9 cellular contexts compared by ENCODE assay signal in genomic region chr7:73822319-73823173, GRCh38. TPM values are rescaled to one million over a fixed set of nuclear protein-coding genes. Genes with fewer than 3 reads are reported as not detected.
DNase-seq lines count a peak whose midpoint lies in the region; ATAC-seq, FAIRE-seq and TF ChIP-seq lines count a peak whose summit lies in the region.
"Had no signal": no experiment of that assay in that cellular context is flagged by ENCODE, and none has a peak within 500 bp of the region (broad histone marks: within the 10 kb centered on the region; RNA-seq: fewer than 3 reads in every experiment).

No MANE protein-coding gene starts in this region.

- H3K4me3 Mint-ChIP-seq in endothelial cell (ENCODE audit: unreplicated experiment) (peak overlapping the region; percentile 33), progenitor cell of endocrine pancreas (ENCODE audit: low read depth) (no peak overlapping the region)
- H3K4me3 Mint-ChIP-seq: activated naive CD4-positive, alpha-beta T cell treated with anti-CD3 and anti-CD28 coated beads, Interleukin-2, amount 50 U/mL, for 24 hours had no signal

- FAIRE-seq in GM12891 (lab: Jason Lieb, UNC) = no peak

- no peak for TF ChIP-seq CTCF in endothelial cell (IDR thresholded peaks at IDR 0.05; ENCODE audit: unreplicated experiment)
- TF ChIP-seq CTCF in progenitor cell of endocrine pancreas (IDR thresholded peaks at IDR 0.05; ENCODE audit: unreplicated experiment) = no peak

- DNase-seq in ELF-1 (ENCODE audit: low read depth, low spot score) (peak; percentile 64), NCI-H82 (lab: John Stamatoyannopoulos, UW) (peak; percentile 71), endothelial cell (ENCODE audit: low spot score) (no peak), progenitor cell of endocrine pancreas (ENCODE audit: low spot score, unreplicated experiment) (no peak), GM12891 (ENCODE audit: insufficient read length, low spot score) (no peak), UCSD-AML1 (lab: John Stamatoyannopoulos, UW; ENCODE audit: unreplicated experiment) (no peak)
- no peak for DNase-seq in activated CD8-positive, alpha-beta memory T cell treated with anti-CD3 and anti-CD28 coated beads, Interleukin-2, amount 50 U/mL, for 4 hours

- no peak for TF ChIP-seq POLR2A in GM12891 (IDR thresholded peaks at IDR 0.05; ENCODE audit: low read depth, low read length)

- H3K4me1 Mint-ChIP-seq in endothelial cell (ENCODE audit: unreplicated experiment) (peaks cover 21% of the 10 kb centered on the region), progenitor cell of endocrine pancreas (ENCODE audit: low read depth) (peaks cover 14% of the 10 kb centered on the region)

- H3K27ac Mint-ChIP-seq in endothelial cell (ENCODE audit: unreplicated experiment) (no peak overlapping the region), progenitor cell of endocrine pancreas (peak overlapping the region; percentile 15)
- H3K27ac Mint-ChIP-seq: activated naive CD4-positive, alpha-beta T cell treated with anti-CD3 and anti-CD28 coated beads, Interleukin-2, amount 50 U/mL, for 24 hours had no signal

- H3K27me3 Mint-ChIP-seq in endothelial cell (ENCODE audit: unreplicated experiment) (peaks cover 15% of the 10 kb centered on the region), progenitor cell of endocrine pancreas (peaks cover 15% of the 10 kb centered on the region)

- no peak for ATAC-seq in HG03135 (IDR thresholded peaks at IDR 0.05; ENCODE audit: unreplicated experiment)

- H3K36me3 Mint-ChIP-seq in endothelial cell (ENCODE audit: low read depth, unreplicated experiment) (no peaks in the 10 kb centered on the region), progenitor cell of endocrine pancreas (ENCODE audit: insufficient read depth) (no peaks in the 10 kb centered on the region)
- H3K36me3 Mint-ChIP-seq: activated naive CD4-positive, alpha-beta T cell treated with anti-CD3 and anti-CD28 coated beads, Interleukin-2, amount 50 U/mL, for 24 hours had no signal

- H3K9me3 Mint-ChIP-seq in endothelial cell (ENCODE audit: unreplicated experiment) (no peaks in the 10 kb centered on the region), progenitor cell of endocrine pancreas (ENCODE audit: low read depth) (no peaks in the 10 kb centered on the region)
- H3K9me3 Mint-ChIP-seq: activated naive CD4-positive, alpha-beta T cell treated with anti-CD3 and anti-CD28 coated beads, Interleukin-2, amount 50 U/mL, for 24 hours had no signal

TF ChIP-seq in GM12891, 5 proteins besides CTCF, POLR2A, EP300 and RAD21:
- no peak for TF ChIP-seq SPI1 (IDR thresholded peaks at IDR 0.05; ENCODE audit: low read depth, low read length)
- no peak for TF ChIP-seq PAX5 (IDR thresholded peaks at IDR 0.05; ENCODE audit: insufficient read depth, low read length, severe bottlenecking)
- no peak for TF ChIP-seq POU2F2 (IDR thresholded peaks at IDR 0.05; ENCODE audit: low read depth, low read length)
- no peak for TF ChIP-seq TAF1 (IDR thresholded peaks at IDR 0.05; ENCODE audit: low read depth, low read length)
- no peak for TF ChIP-seq POLR2AphosphoS5 (IDR thresholded peaks at IDR 0.05; ENCODE audit: low read depth, low read length)
TF ChIP-seq in GM12891: peak in this region for 0.

RNA-seq across cellular contexts. Expression of gene CLDN4, which starts 8.2 kb away (rescaled TPM):
- 1.6 TPM for total RNA-seq in endothelial cell (ENCODE audit: unreplicated experiment)
- 172 and 183 TPM in 2 replicates for total RNA-seq in progenitor cell of endocrine pancreas
- 0.05 TPM for polyA plus RNA-seq in GM12891 (2012; ENCODE audit: low read depth, missing spikeins)

RNA-seq across cellular contexts. Expression of gene METTL27, which starts 19.8 kb away (rescaled TPM):
- total RNA-seq in endothelial cell (ENCODE audit: unreplicated experiment) (6.1 TPM), progenitor cell of endocrine pancreas (13.3 and 13.5 TPM in 2 replicates)
- polyA plus RNA-seq in GM12891 (2012; ENCODE audit: low read depth, missing spikeins) = 0.41 TPM

RNA-seq across cellular contexts. Expression of gene TMEM270, which starts 38.4 kb away (rescaled TPM):
- total RNA-seq in endothelial cell (ENCODE audit: unreplicated experiment) = not detected
- not detected in 2 replicates for total RNA-seq in progenitor cell of endocrine pancreas
- not detected for polyA plus RNA-seq in GM12891 (2012; ENCODE audit: low read depth, missing spikeins)

RNA-seq across cellular contexts. Expression of gene CLDN3, which starts 52.5 kb away (rescaled TPM):
- total RNA-seq in endothelial cell (ENCODE audit: unreplicated experiment) (0.36 TPM), progenitor cell of endocrine pancreas (49.0 and 49.9 TPM in 2 replicates)
- not detected for polyA plus RNA-seq in GM12891 (2012; ENCODE audit: low read depth, missing spikeins)

Comparison
In these comparisons a context has a peak if more than half of its experiments do, and no peak if none do; other contexts are left out.
1. DNase-seq: peak in ELF-1 (single experiment) and NCI-H82 (single experiment); none in endothelial cell (single experiment), progenitor cell of endocrine pancreas (single experiment), GM12891 (single experiment), activated CD8-positive, alpha-beta memory T cell treated with anti-CD3 and anti-CD28 coated beads, Interleukin-2, amount 50 U/mL, for 4 hours (single experiment) and UCSD-AML1 (single experiment).
2. RNA of gene CLDN4, which starts 8.2 kb away (total RNA-seq): 172 to 183 TPM in progenitor cell of endocrine pancreas; 1.6 TPM in endothelial cell (single experiment); every median in the first group is over 10 times any median in the second.